ENCODE assay signal across 17 cellular contexts in the genomic region with DNA sequence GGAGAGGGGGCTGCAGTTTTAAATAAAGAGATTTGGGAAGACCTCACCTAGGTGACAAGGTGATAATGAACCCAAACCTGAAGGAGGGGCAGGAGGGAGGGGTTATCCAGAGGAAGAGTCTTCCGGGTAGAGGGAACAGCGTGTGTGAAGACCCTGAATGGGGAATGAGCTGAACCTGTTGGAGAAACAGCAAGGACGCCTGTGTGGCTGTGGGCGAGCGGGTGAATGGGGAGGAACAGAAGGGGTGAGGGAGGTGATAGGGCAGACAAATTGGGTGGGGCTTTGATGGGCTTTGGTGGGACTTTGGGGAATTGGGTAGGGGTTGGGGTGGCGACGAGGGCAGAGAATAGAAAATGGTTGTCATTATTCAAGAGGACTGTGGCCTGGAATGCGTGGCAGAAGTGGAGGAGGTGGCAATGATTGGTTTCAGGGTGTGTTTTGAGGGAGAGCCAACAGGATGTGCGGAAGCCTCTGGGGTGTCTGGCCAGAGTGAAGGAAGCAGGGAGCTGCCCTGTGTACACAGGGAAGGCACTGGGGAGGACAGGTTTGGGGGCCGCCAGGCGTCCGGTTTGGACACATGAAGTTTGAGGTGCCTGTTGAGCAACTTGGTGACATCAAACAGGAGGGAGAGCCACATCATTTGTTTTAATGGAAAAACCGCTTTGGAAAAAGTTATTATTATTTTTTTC. TPM values are rescaled to one million over a fixed set of nuclear protein-coding genes. Genes with fewer than 3 reads are reported as not detected.
DNase-seq lines count a peak whose midpoint lies in the region; ATAC-seq, FAIRE-seq and TF ChIP-seq lines count a peak whose summit lies in the region.
"Had no signal": no experiment of that assay in that cellular context is flagged by ENCODE, and none has a peak within 500 bp of the region (broad histone marks: within the 10 kb centered on the region; RNA-seq: fewer than 3 reads in every experiment).

No MANE protein-coding gene starts in this region.

- peaks cover 0 to 3% (median 0%) of the 10 kb centered on the region in 3 donors for H3K4me1 Mint-ChIP-seq in naive B cell

- peak overlapping the region in 5 of 6 donors; percentile 7 to 82 (median 73) for H3K27ac Mint-ChIP-seq in naive B cell

- H4K20me1 ChIP-seq in HepG2 (ENCODE audit: insufficient read depth, low read length) (peaks cover 99% of the 10 kb centered on the region), MM.1S (ENCODE audit: insufficient read depth, low read length) (no peaks in the 10 kb centered on the region)
- H4K20me1 ChIP-seq: BLaER1 treated with 17β-estradiol and CSF1 and Interleukin-3, amounts not matched to agents 10 nM and 100 nM had no signal

- DNase-seq in HepG2 (ENCODE audit: low spot score) = no peak
- DNase-seq in right lobe of liver = no peak
- DNase-seq in naive B cell = no peak
- no peak for DNase-seq in MM.1S
- DNase-seq: KG1; NCI-H1417; NCI-H187; NCI-H2107; NCI-H510A; NCI-H748 treated with DMSO at 0.1 percent for 48 hours; NK-92 treated with Interleukin-12 subunit alpha and Interleukin-12 subunit beta, amount 100 ng/mL, for 24 hours; Peyer's patch had no signal

- TF ChIP-seq RAD21 in HepG2 (CRISPR knock-in tag; IDR thresholded peaks at IDR 0.05) = no peak

- H3K4me1 ChIP-seq in HepG2 (ENCODE audit: insufficient read depth, low read length) (peaks cover 78% of the 10 kb centered on the region), right lobe of liver (peaks cover 0 to 9% (median 4%) of the 10 kb centered on the region in 4 donors), MM.1S (ENCODE audit: low read length) (no peaks in the 10 kb centered on the region)

- H3K27ac ChIP-seq in HepG2 (ENCODE audit: extremely low read length, insufficient read depth, low read length) (no peak overlapping the region), right lobe of liver (no peak overlapping the region), MM.1S (ENCODE audit: low read length) (no peak overlapping the region)
- H3K27ac ChIP-seq: BLaER1 treated with 17β-estradiol and CSF1 and Interleukin-3, amounts not matched to agents 10 nM and 100 nM; Peyer's patch had no signal

- no peak for FAIRE-seq in HepG2 (lab: Jason Lieb, UNC)
- FAIRE-seq: D721Med had no signal

- H3K36me3 ChIP-seq in HepG2 (replicated peaks in 1 of 2; ENCODE audit: control insufficient read depth in 1 of 2, insufficient read depth in 2 of 2, low read length in 2 of 2) (peaks cover 75 to 98% of the 10 kb centered on the region in 2 experiments), right lobe of liver (no peaks in the 10 kb centered on the region), MM.1S (replicated peaks; ENCODE audit: insufficient read depth, low read length) (no peaks in the 10 kb centered on the region)
- H3K36me3 ChIP-seq: BLaER1 treated with 17β-estradiol and CSF1 and Interleukin-3, amounts not matched to agents 10 nM and 100 nM; Peyer's patch had no signal

- no peaks in the 10 kb centered on the region for H3F3A ChIP-seq in MM.1S (ENCODE audit: insufficient read depth, low read length)

- ATAC-seq in HepG2 (no peak), right lobe of liver (no peak), esophagus mucosa (peak; percentile 30), naive B cell (ENCODE audit: low read depth in 2 of 2) (no peak), GM19324 (IDR thresholded peaks at IDR 0.05; ENCODE audit: low FRiP score, unreplicated experiment) (no peak), GM21528 (IDR thresholded peaks at IDR 0.05; ENCODE audit: low FRiP score, unreplicated experiment) (no peak)

- no peaks in the 10 kb centered on the region for H3K9me3 ChIP-seq in HepG2 (ENCODE audit: low read length)
- H3K9me3 ChIP-seq in right lobe of liver = no peaks in the 10 kb centered on the region
- no peaks in the 10 kb centered on the region for H3K9me3 ChIP-seq in MM.1S (replicated peaks; ENCODE audit: insufficient read depth, low read length)
- H3K9me3 ChIP-seq: BLaER1 treated with 17β-estradiol and CSF1 and Interleukin-3, amounts not matched to agents 10 nM and 100 nM; Peyer's patch had no signal

- no peak overlapping the region for H2AFZ ChIP-seq in HepG2 (ENCODE audit: low read length)
- H2AFZ ChIP-seq in MM.1S (ENCODE audit: low read length) = no peak overlapping the region

- no peak overlapping the region for H3K4me2 ChIP-seq in HepG2 (ENCODE audit: low read depth, low read length)
- H3K4me2 ChIP-seq in MM.1S (ENCODE audit: low read depth, low read length) = no peak overlapping the region
- H3K4me2 ChIP-seq: BLaER1 treated with 17β-estradiol and CSF1 and Interleukin-3, amounts not matched to agents 10 nM and 100 nM had no signal

- TF ChIP-seq POLR2A in HepG2 (IDR thresholded peaks at IDR 0.05; ENCODE audit: insufficient read depth in 1 of 2, low read depth in 2 of 2, low read length in 2 of 2) (no peak), right lobe of liver (IDR thresholded peaks at IDR 0.05) (no peak)

- WGBS in HepG2 (ENCODE audit: low lambda C conversion rate) = 96% methylated on average over 13 of the region's 13 CpGs
- WGBS in right lobe of liver (ENCODE audit: insufficient coverage, low coverage, low lambda C conversion rate, missing lambda C conversion rate) = 82% methylated on average over 13 of the region's 13 CpGs

- no peaks in the 10 kb centered on the region for H3K9me3 Mint-ChIP-seq in naive B cell

- TF ChIP-seq CTCF in HepG2 (CRISPR knock-in tag; IDR thresholded peaks at IDR 0.05) = no peak
- TF ChIP-seq CTCF in right lobe of liver (IDR thresholded peaks at IDR 0.05) = no peak
- no peak for TF ChIP-seq CTCF in MM.1S (IDR thresholded peaks at IDR 0.05; ENCODE audit: low read length)

- peaks cover 0 to 11% (median 10%) of the 10 kb centered on the region in 3 donors for H3K27me3 Mint-ChIP-seq in naive B cell

- no peak overlapping the region for H3K4me3 ChIP-seq in HepG2 (replicated peaks in 1 of 3; ENCODE audit: insufficient read depth in 1 of 3, low read depth in 2 of 3, low read length in 3 of 3)
- H3K4me3 ChIP-seq in right lobe of liver = no peak overlapping the region
- no peak overlapping the region for H3K4me3 ChIP-seq in MM.1S (ENCODE audit: low read length)
- H3K4me3 ChIP-seq: BLaER1 treated with 17β-estradiol and CSF1 and Interleukin-3, amounts not matched to agents 10 nM and 100 nM; Peyer's patch had no signal

- intact Hi-C loops in HepG2 (cut with micrococcal nuclease; ENCODE audit: unreplicated experiment) (no loop called here), right lobe of liver (cut with DNase I) (no loop called here)

- no peaks in the 10 kb centered on the region for H3K9me2 ChIP-seq in MM.1S (replicated peaks; ENCODE audit: insufficient read depth, low read length)

- H3K9ac ChIP-seq in HepG2 (ENCODE audit: insufficient read depth, low read depth, low read length) (no peak overlapping the region), MM.1S (ENCODE audit: low read length) (no peak overlapping the region)
- H3K9ac ChIP-seq: BLaER1 treated with 17β-estradiol and CSF1 and Interleukin-3, amounts not matched to agents 10 nM and 100 nM had no signal

- POLR2A ChIA-PET in HepG2 (lab: Yijun Ruan, JAX) = no interaction called here

- H3K79me2 ChIP-seq in HepG2 (ENCODE audit: insufficient read depth, low read length) (peaks cover 100% of the 10 kb centered on the region), MM.1S (ENCODE audit: low read length) (no peaks in the 10 kb centered on the region)

- TF ChIP-seq EP300 in HepG2 (IDR thresholded peaks at IDR 0.05; ENCODE audit: low read depth in 2 of 2, low read length in 2 of 2) (no peak), HepG2 (CRISPR knock-in tag; IDR thresholded peaks at IDR 0.05; ENCODE audit: borderline replicate concordance) (no peak)

- in situ Hi-C loops in HepG2 (cut with HindIII; ENCODE audit: extremely low pct_ligation_motif_present, low pct_unique_long_range_greater_than_20kb) = no loop called here

- BruUV-seq in HepG2 (replicated peaks; lab: Mats Ljungman, UMichigan) = no TSS peak

- H3K27me3 ChIP-seq in HepG2 (ENCODE audit: control insufficient read depth in 1 of 2, insufficient read depth in 2 of 2, low read length in 2 of 2) = no peaks in the 10 kb centered on the region
- H3K27me3 ChIP-seq in right lobe of liver = no peaks in the 10 kb centered on the region
- no peaks in the 10 kb centered on the region for H3K27me3 ChIP-seq in MM.1S (replicated peaks; ENCODE audit: insufficient read depth, low read length)
- H3K27me3 ChIP-seq: BLaER1 treated with 17β-estradiol and CSF1 and Interleukin-3, amounts not matched to agents 10 nM and 100 nM; Peyer's patch had no signal

- CTCF ChIA-PET in HepG2 (lab: Yijun Ruan, JAX; ENCODE audit: low intra/inter-chr PET ratio, low total read pairs) = no interaction called here

- H3K4me3 Mint-ChIP-seq in naive B cell = no peak overlapping the region

- no peaks in the 10 kb centered on the region for H3K36me3 Mint-ChIP-seq in naive B cell

TF ChIP-seq in HepG2, 621 proteins besides CTCF, POLR2A, EP300 and RAD21 (continues in another document):
- TF ChIP-seq POLR2G (IDR thresholded peaks at IDR 0.05; ENCODE audit: low read depth, low read length) = peak; percentile 10; the same call in 1 of the 2 replicates
- TF ChIP-seq ZSCAN25 (CRISPR knock-in tag; IDR thresholded peaks at IDR 0.05) = no peak

RNA-seq across cellular contexts. Expression of gene NKD1, which starts 48.7 kb away (rescaled TPM):
- total RNA-seq in HepG2 (2016; rRNA removed; fragmentation: Illumina TruSeq; extraction: Trizol) (59.0 and 70.4 TPM in 2 replicates), right lobe of liver (1 to 10 TPM in 5 of 6 experiments, under 1 TPM in 1; 0.69 to 2.6 (median 2.1) TPM), esophagus mucosa (1.9 TPM)
- total RNA-seq in HepG2 (2016; cell fraction: cytosol; rRNA removed; fragmentation: Illumina TruSeq; extraction: Trizol; ENCODE audit: low read depth) = 19.9 and 25.5 TPM in 2 replicates
- total RNA-seq in HepG2 (2016; cell fraction: insoluble cytoplasmic fraction; rRNA removed; fragmentation: Illumina TruSeq; extraction: Trizol) = 50.0 and 70.7 TPM in 2 replicates
- 136 and 148 TPM in 2 replicates for total RNA-seq in HepG2 (2016; cell fraction: membrane; rRNA removed; fragmentation: Illumina TruSeq; extraction: Trizol)
- total RNA-seq in HepG2 (2016; cell fraction: nucleus; rRNA removed; fragmentation: Illumina TruSeq; extraction: Trizol) = 61.9 and 70.6 TPM in 2 replicates
- polyA plus RNA-seq in HepG2 (2011; rRNA removed) (86.1 and 121 TPM in 2 replicates), naive B cell (ENCODE audit: low read depth in 6 of 6) (under 1 TPM in 4 of 6 donors, not detected in 2; 0.01 to 0.36 (median 0.10) TPM)
- polyA plus RNA-seq in HepG2 (2011; cell fraction: cytosol; rRNA removed) = 22.3 and 49.7 TPM in 2 replicates
- polyA plus RNA-seq in HepG2 (2011; cell fraction: nucleus; rRNA removed) = 150 and 275 TPM in 2 replicates
- polyA plus RNA-seq in HepG2 (2012) = 58.7 and 76.3 TPM in 2 replicates
- polyA plus RNA-seq in HepG2 (2016; cell fraction: cytosol; fragmentation: Illumina TruSeq; extraction: Trizol; ENCODE audit: low read depth) = 106 and 127 TPM in 2 replicates
- polyA plus RNA-seq in HepG2 (2016; cell fraction: insoluble cytoplasmic fraction; fragmentation: Illumina TruSeq; extraction: Trizol; ENCODE audit: low read depth) = 95.8 and 124 TPM in 2 replicates
- 156 and 170 TPM in 2 replicates for polyA plus RNA-seq in HepG2 (2016; cell fraction: membrane; fragmentation: Illumina TruSeq; extraction: Trizol; ENCODE audit: low read depth)
- polyA plus RNA-seq in HepG2 (2016; cell fraction: nucleus; fragmentation: Illumina TruSeq; extraction: Trizol; ENCODE audit: insufficient read depth, low read depth) = 155 and 169 TPM in 2 replicates
- 0.02 and 110 TPM in 2 replicates for polyA minus RNA-seq in HepG2 (2011; rRNA and poly(A)+ RNA removed; ENCODE audit: low replicate concordance)
- polyA minus RNA-seq in HepG2 (2011; cell fraction: cytosol; rRNA and poly(A)+ RNA removed) = 14.3 and 28.8 TPM in 2 replicates
- polyA minus RNA-seq in HepG2 (2011; cell fraction: nucleus; rRNA and poly(A)+ RNA removed) = 43.1 and 57.6 TPM in 2 replicates
